8 cellular contexts compared by ENCODE assay signal in genomic region chr11:113675003-113675471, GRCh38. TPM values are rescaled to one million over a fixed set of nuclear protein-coding genes. Genes with fewer than 3 reads are reported as not detected.
A peak's percentile ranks its signal among the peaks of the same experiment; 100 is the strongest.
DNase-seq lines count a peak whose midpoint lies in the region; ATAC-seq, FAIRE-seq and TF ChIP-seq lines count a peak whose summit lies in the region.

No MANE protein-coding gene starts in this region.

- no peaks in the 10 kb centered on the region for H3K4me1 Mint-ChIP-seq in effector memory CD8-positive, alpha-beta T cell (ENCODE audit: low read depth in 2 of 2)
- peaks cover 9% of the 10 kb centered on the region for H3K4me1 Mint-ChIP-seq in Calu3 (ENCODE audit: low read depth, unreplicated experiment)

- BruUV-seq in Calu3 (replicated peaks; lab: Mats Ljungman, UMichigan): no TSS peak

- no peak overlapping the region for H3K27ac Mint-ChIP-seq in effector memory CD8-positive, alpha-beta T cell
- H3K27ac Mint-ChIP-seq in Calu3 (ENCODE audit: unreplicated experiment): no peak overlapping the region

- FAIRE-seq in H54 (lab: Jason Lieb, UNC): peak; percentile 96

- TF ChIP-seq POLR2A in GM18505 (IDR thresholded peaks at IDR 0.05; ENCODE audit: borderline replicate concordance, extremely low read depth, insufficient read depth, insufficient read length): no peak
- no peak for TF ChIP-seq POLR2A in H54 (IDR thresholded peaks at IDR 0.05; ENCODE audit: low read depth, low read length)

- intact Hi-C loops in Calu3 (cut with micrococcal nuclease; ENCODE audit: unreplicated experiment): no loop called here

- ATAC-seq in GM18505 (IDR thresholded peaks at IDR 0.05; ENCODE audit: unreplicated experiment): peak; percentile 84
- ATAC-seq in effector memory CD8-positive, alpha-beta T cell (replicated peaks): no peak

- H3K4me3 Mint-ChIP-seq in effector memory CD8-positive, alpha-beta T cell: no peak overlapping the region
- no peak overlapping the region for H3K4me3 Mint-ChIP-seq in Calu3 (ENCODE audit: low read depth, unreplicated experiment)

- no peaks in the 10 kb centered on the region for H3K9me3 Mint-ChIP-seq in effector memory CD8-positive, alpha-beta T cell
- H3K9me3 Mint-ChIP-seq in Calu3 (ENCODE audit: low read depth, unreplicated experiment): no peaks in the 10 kb centered on the region

- no peaks in the 10 kb centered on the region for H3K36me3 Mint-ChIP-seq in effector memory CD8-positive, alpha-beta T cell (ENCODE audit: insufficient read depth)
- H3K36me3 Mint-ChIP-seq in Calu3 (ENCODE audit: insufficient read depth, unreplicated experiment): peaks cover 5% of the 10 kb centered on the region

- H3K27me3 Mint-ChIP-seq in effector memory CD8-positive, alpha-beta T cell: peaks cover 16 to 19% of the 10 kb centered on the region in 2 donors
- H3K27me3 Mint-ChIP-seq in Calu3 (ENCODE audit: unreplicated experiment): no peaks in the 10 kb centered on the region

- DNase-seq in H54 (ENCODE audit: insufficient read length, low spot score): peak; percentile 62
- DNase-seq in MV-4-11 (lab: John Stamatoyannopoulos, UW): peak; percentile 32
- DNase-seq in hepatic stellate cell (ENCODE audit: low spot score): peak; percentile 80
- DNase-seq in effector memory CD8-positive, alpha-beta T cell: no peak
- no peak for DNase-seq in COLO668 (lab: John Stamatoyannopoulos, UW; ENCODE audit: unreplicated experiment)
- DNase-seq in Calu3: no peak
- DNase-seq in NCI-H2196 treated with DMSO at 0.1 percent for 48 hours (lab: John Stamatoyannopoulos, UW; ENCODE audit: unreplicated experiment): no peak

- CTCF ChIA-PET in Calu3 (lab: Charles Lee): no interaction called here

- TF ChIP-seq CTCF in Calu3 (IDR thresholded peaks at IDR 0.05; ENCODE audit: unreplicated experiment): no peak

RNA-seq across cellular contexts. Expression of gene TMPRSS5, which starts 31.1 kb away (rescaled TPM):
- total RNA-seq in Calu3 (2022): 7.4 and 9.6 TPM in 2 replicates

Comparison
In these comparisons a context has a peak if more than half of its experiments do, and no peak if none do; other contexts are left out.
1. DNase-seq: peak in H54 (single experiment), MV-4-11 (single experiment) and hepatic stellate cell (single experiment); none in effector memory CD8-positive, alpha-beta T cell (0 of 3), COLO668 (single experiment), Calu3 (single experiment) and NCI-H2196 treated with DMSO at 0.1 percent for 48 hours (single experiment).